ENCODE assay signal across 8 cellular contexts in the genomic region with DNA sequence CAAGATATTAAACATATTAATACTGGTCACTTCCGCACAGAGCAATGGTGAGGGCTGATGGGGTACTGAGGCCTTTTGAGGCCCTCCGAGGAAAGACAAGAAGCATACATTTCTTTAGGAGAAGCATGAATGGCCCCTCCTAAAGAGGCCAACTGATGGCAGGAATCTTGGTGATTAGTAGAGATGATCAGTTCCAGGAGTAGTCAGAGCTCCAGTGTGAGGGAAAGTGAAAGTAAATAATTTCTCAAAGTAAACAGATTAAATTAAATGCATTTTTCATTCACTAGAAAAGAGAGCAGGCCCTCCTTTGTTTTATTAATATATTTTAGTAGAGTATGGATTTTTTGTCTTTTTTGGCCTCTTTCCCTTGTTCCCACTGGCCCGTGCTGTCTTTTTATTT. TPM values are rescaled to one million over a fixed set of nuclear protein-coding genes. Genes with fewer than 3 reads are reported as not detected.
DNase-seq lines count a peak whose midpoint lies in the region; ATAC-seq and TF ChIP-seq lines count a peak whose summit lies in the region.

No MANE protein-coding gene starts in this region.

- DNase-seq in activated CD4-positive, alpha-beta T cell treated with anti-CD3 and anti-CD28 coated beads, Interleukin-2, amount 10 ng/mL, durations not matched to agents 7 days and 5 days: no peak
- DNase-seq in activated CD4-positive, alpha-beta T cell treated with anti-CD3 and anti-CD28 coated beads, Interleukin-2, amount 50 U/mL, for 1 hour: no peak
- no peak for DNase-seq in central memory CD8-positive, alpha-beta T cell (ENCODE audit: low spot score in 2 of 2)
- no peak for DNase-seq in stimulated activated naive CD8-positive, alpha-beta T cell treated with anti-CD3 and anti-CD28 coated beads, Interleukin-15, amount 100 ng/mL, for 72 hours
- DNase-seq in mesenteric fat pad (ENCODE audit: low spot score): no peak
- no peak for DNase-seq in NCI-H1436 (lab: John Stamatoyannopoulos, UW)
- no peak for DNase-seq in hippocampal formation (lab: John Stamatoyannopoulos, UW)

- H3K4me1 ChIP-seq in OCI-LY1 (ENCODE audit: insufficient read depth, low read length, severe bottlenecking): peaks cover 76% of the 10 kb centered on the region

- peaks cover 32% of the 10 kb centered on the region for H3K4me1 Mint-ChIP-seq in activated CD4-positive, alpha-beta T cell treated with anti-CD3 and anti-CD28 coated beads, Interleukin-2, amount 10 ng/mL, durations not matched to agents 7 days and 5 days
- peaks cover 20% of the 10 kb centered on the region for H3K4me1 Mint-ChIP-seq in central memory CD8-positive, alpha-beta T cell
- H3K4me1 Mint-ChIP-seq in stimulated activated naive CD8-positive, alpha-beta T cell treated with anti-CD3 and anti-CD28 coated beads, Interleukin-15, amount 100 ng/mL, for 72 hours: peaks cover 47% of the 10 kb centered on the region

- no peaks in the 10 kb centered on the region for H3K27me3 Mint-ChIP-seq in activated CD4-positive, alpha-beta T cell treated with anti-CD3 and anti-CD28 coated beads, Interleukin-2, amount 10 ng/mL, durations not matched to agents 7 days and 5 days
- no peaks in the 10 kb centered on the region for H3K27me3 Mint-ChIP-seq in central memory CD8-positive, alpha-beta T cell
- no peaks in the 10 kb centered on the region for H3K27me3 Mint-ChIP-seq in stimulated activated naive CD8-positive, alpha-beta T cell treated with anti-CD3 and anti-CD28 coated beads, Interleukin-15, amount 100 ng/mL, for 72 hours

- no peaks in the 10 kb centered on the region for H3K9me3 Mint-ChIP-seq in activated CD4-positive, alpha-beta T cell treated with anti-CD3 and anti-CD28 coated beads, Interleukin-2, amount 10 ng/mL, durations not matched to agents 7 days and 5 days
- H3K9me3 Mint-ChIP-seq in central memory CD8-positive, alpha-beta T cell: no peaks in the 10 kb centered on the region
- no peaks in the 10 kb centered on the region for H3K9me3 Mint-ChIP-seq in stimulated activated naive CD8-positive, alpha-beta T cell treated with anti-CD3 and anti-CD28 coated beads, Interleukin-15, amount 100 ng/mL, for 72 hours

- H3K79me2 ChIP-seq in OCI-LY1 (ENCODE audit: insufficient read depth, low read length): no peaks in the 10 kb centered on the region

- peak overlapping the region; percentile 95 for H3K27ac Mint-ChIP-seq in activated CD4-positive, alpha-beta T cell treated with anti-CD3 and anti-CD28 coated beads, Interleukin-2, amount 10 ng/mL, durations not matched to agents 7 days and 5 days
- peak overlapping the region; percentile 89 for H3K27ac Mint-ChIP-seq in central memory CD8-positive, alpha-beta T cell (ENCODE audit: low read depth)
- peak overlapping the region; percentile 99 to 100 for H3K27ac Mint-ChIP-seq in stimulated activated naive CD8-positive, alpha-beta T cell treated with anti-CD3 and anti-CD28 coated beads, Interleukin-15, amount 100 ng/mL, for 72 hours

- no peaks in the 10 kb centered on the region for H3K36me3 ChIP-seq in OCI-LY1 (ENCODE audit: insufficient read depth, low read length)

- H3F3A ChIP-seq in OCI-LY1 (ENCODE audit: insufficient read depth, low read length): no peaks in the 10 kb centered on the region

- no peaks in the 10 kb centered on the region for H3K27me3 ChIP-seq in OCI-LY1 (ENCODE audit: insufficient read depth, low read length)

- H3K4me3 Mint-ChIP-seq in activated CD4-positive, alpha-beta T cell treated with anti-CD3 and anti-CD28 coated beads, Interleukin-2, amount 10 ng/mL, durations not matched to agents 7 days and 5 days: peak overlapping the region; percentile 71
- peak overlapping the region; percentile 73 for H3K4me3 Mint-ChIP-seq in central memory CD8-positive, alpha-beta T cell
- peak overlapping the region; percentile 74 to 84 for H3K4me3 Mint-ChIP-seq in stimulated activated naive CD8-positive, alpha-beta T cell treated with anti-CD3 and anti-CD28 coated beads, Interleukin-15, amount 100 ng/mL, for 72 hours

- H3K9me2 ChIP-seq in OCI-LY1 (ENCODE audit: low read depth, low read length): no peaks in the 10 kb centered on the region

- H3K27ac ChIP-seq in OCI-LY1 (ENCODE audit: low read depth, low read length, poor library complexity, severe bottlenecking): peak overlapping the region; percentile 95

- TF ChIP-seq CTCF in OCI-LY1 (IDR thresholded peaks at IDR 0.05; ENCODE audit: low read length): no peak

- POLR2A ChIA-PET in activated CD4-positive, alpha-beta T cell treated with anti-CD3 and anti-CD28 coated beads, Interleukin-2, amount 10 ng/mL, durations not matched to agents 7 days and 5 days (lab: Charles Lee): no interaction called here

- H3K4me2 ChIP-seq in OCI-LY1 (ENCODE audit: low read length): peak overlapping the region; percentile 58

- no peak for ATAC-seq in central memory CD8-positive, alpha-beta T cell (replicated peaks; ENCODE audit: extremely low read depth, poor library complexity, severe bottlenecking)
- no peak for ATAC-seq in stimulated activated naive CD8-positive, alpha-beta T cell treated with anti-CD3 and anti-CD28 coated beads, Interleukin-15, amount 100 ng/mL, for 72 hours

- H3K36me3 Mint-ChIP-seq in activated CD4-positive, alpha-beta T cell treated with anti-CD3 and anti-CD28 coated beads, Interleukin-2, amount 10 ng/mL, durations not matched to agents 7 days and 5 days (ENCODE audit: low read depth): no peaks in the 10 kb centered on the region
- H3K36me3 Mint-ChIP-seq in central memory CD8-positive, alpha-beta T cell (ENCODE audit: insufficient read depth): peaks cover 3% of the 10 kb centered on the region

- H3K4me3 ChIP-seq in OCI-LY1 (ENCODE audit: low read depth, low read length, poor library complexity, severe bottlenecking): peak overlapping the region; percentile 35

- peak overlapping the region; percentile 46 for H3K9ac ChIP-seq in OCI-LY1 (ENCODE audit: low read length)

- H2AFZ ChIP-seq in OCI-LY1 (ENCODE audit: low read length): no peak overlapping the region

- CTCF ChIA-PET in activated CD4-positive, alpha-beta T cell treated with anti-CD3 and anti-CD28 coated beads, Interleukin-2, amount 10 ng/mL, durations not matched to agents 7 days and 5 days (lab: Charles Lee): no interaction called here

- H4K20me1 ChIP-seq in OCI-LY1 (ENCODE audit: insufficient read depth, low read length): no peaks in the 10 kb centered on the region

- H3K9me3 ChIP-seq in OCI-LY1 (ENCODE audit: low read length): no peaks in the 10 kb centered on the region

RNA-seq across cellular contexts. Expression of a gene that starts 38.2 kb away (rescaled TPM):
- total RNA-seq in activated CD4-positive, alpha-beta T cell treated with anti-CD3 and anti-CD28 coated beads, Interleukin-2, amount 10 ng/mL, durations not matched to agents 7 days and 5 days: not detected
- total RNA-seq in mesenteric fat pad: not detected
